Comparison of ENCODE assay signal across 1 cellular context in the genomic region with DNA sequence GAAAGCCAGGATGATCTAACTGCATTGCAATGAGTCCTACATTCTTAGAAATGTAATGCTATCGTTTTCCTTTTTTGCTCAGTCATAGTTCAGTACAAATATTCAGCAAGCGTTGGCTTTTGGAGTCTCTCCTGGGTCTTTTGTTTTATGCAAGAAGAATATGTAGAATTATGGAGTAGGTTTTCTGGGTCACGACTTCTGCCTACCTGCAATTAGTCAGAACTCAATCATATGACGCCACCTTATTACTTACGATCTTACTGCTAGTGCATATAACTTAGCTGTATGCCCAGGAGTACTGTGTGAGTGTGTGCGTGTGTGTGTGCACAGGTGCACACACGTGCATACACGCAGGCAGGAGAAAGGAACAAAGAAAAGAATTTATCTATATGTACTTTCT.
TF ChIP-seq lines count a peak whose summit lies in the region.

No MANE protein-coding gene starts in this region.

TF ChIP-seq in H1, 55 proteins besides CTCF, POLR2A, EP300 and RAD21:
- TF ChIP-seq RXRA (IDR thresholded peaks at IDR 0.05; ENCODE audit: insufficient read depth, low read depth, low read length) (no peak), RFX5 (IDR thresholded peaks at IDR 0.05; ENCODE audit: borderline replicate concordance, low read depth, low read length) (no peak), BRCA1 (IDR thresholded peaks at IDR 0.05; ENCODE audit: low read depth, low read length) (no peak)
- TF ChIP-seq, protein P1, sequence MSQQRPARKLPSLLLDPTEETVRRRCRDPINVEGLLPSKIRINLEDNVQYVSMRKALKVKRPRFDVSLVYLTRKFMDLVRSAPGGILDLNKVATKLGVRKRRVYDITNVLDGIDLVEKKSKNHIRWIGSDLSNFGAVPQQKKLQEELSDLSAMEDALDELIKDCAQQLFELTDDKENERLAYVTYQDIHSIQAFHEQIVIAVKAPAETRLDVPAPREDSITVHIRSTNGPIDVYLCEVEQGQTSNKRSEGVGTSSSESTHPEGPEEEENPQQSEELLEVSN (IDR thresholded peaks at IDR 0.05): no peak
